Comparison of ENCODE assay signal across 1 cellular context in genomic region chr6:54307412-54308036, GRCh38.
TF ChIP-seq lines count a peak whose summit lies in the region.

No MANE protein-coding gene starts in this region.

TF ChIP-seq in HepG2, 621 proteins besides CTCF, POLR2A, EP300 and RAD21 (continued from another document):
- no peak for TF ChIP-seq AFF4 (CRISPR knock-in tag; IDR thresholded peaks at IDR 0.05)
- TF ChIP-seq ZSCAN30 (CRISPR knock-in tag; IDR thresholded peaks at IDR 0.05) = no peak
- 0 out of 2 replicates have a peak, but pooled peaks have one; percentile 28 for TF ChIP-seq FOXP4 (CRISPR knock-in tag; IDR thresholded peaks at IDR 0.05)
- TF ChIP-seq TARDBP (CRISPR knock-in tag; IDR thresholded peaks at IDR 0.05) = no peak
- no peak for TF ChIP-seq ZNF232 (CRISPR knock-in tag; IDR thresholded peaks at IDR 0.05; ENCODE audit: borderline replicate concordance)
- peak; percentile 17 to 21; a peak in 1 of 4 replicates for TF ChIP-seq MAFK (conservative IDR thresholded peaks at IDR 0.05 in 1 of 2, IDR thresholded peaks at IDR 0.05 in 1 of 2; ENCODE audit: low read length in 2 of 2)
- no peak for TF ChIP-seq RXRB (CRISPR knock-in tag; IDR thresholded peaks at IDR 0.05; ENCODE audit: borderline replicate concordance)
- TF ChIP-seq HNF1B (CRISPR knock-in tag; IDR thresholded peaks at IDR 0.05) = 0 out of 2 replicates have a peak, but pooled peaks have one; percentile 30
- no peak for TF ChIP-seq EZH2 (conservative IDR thresholded peaks at IDR 0.05; ENCODE audit: low read depth, low read length)
- no peak for TF ChIP-seq MED13 (CRISPR knock-in tag; IDR thresholded peaks at IDR 0.05)
- no peak for TF ChIP-seq SMYD3 (CRISPR knock-in tag; IDR thresholded peaks at IDR 0.05)
- TF ChIP-seq CC2D1A (CRISPR knock-in tag; IDR thresholded peaks at IDR 0.05) = no peak
- TF ChIP-seq ZNF644 (CRISPR knock-in tag; IDR thresholded peaks at IDR 0.05; ENCODE audit: low read depth) = no peak; the same call in 1 of the 2 replicates
- TF ChIP-seq PHF21A (CRISPR knock-in tag; IDR thresholded peaks at IDR 0.05) = no peak
- TF ChIP-seq FOSL2 (CRISPR knock-in tag; IDR thresholded peaks at IDR 0.05) = peak; percentile 85
- TF ChIP-seq ZNF724P (CRISPR knock-in tag; IDR thresholded peaks at IDR 0.05; ENCODE audit: borderline replicate concordance) = no peak
- no peak for TF ChIP-seq KDM6A (CRISPR knock-in tag; IDR thresholded peaks at IDR 0.05; ENCODE audit: low read depth)
- TF ChIP-seq SPEN (CRISPR knock-in tag; IDR thresholded peaks at IDR 0.05; ENCODE audit: low read depth) = no peak
- TF ChIP-seq SALL1 (CRISPR knock-in tag; IDR thresholded peaks at IDR 0.05) = no peak
- TF ChIP-seq HOXD1 (CRISPR knock-in tag; IDR thresholded peaks at IDR 0.05) = no peak
- no peak for TF ChIP-seq SIN3A (IDR thresholded peaks at IDR 0.05; ENCODE audit: borderline replicate concordance, low read depth, low read length)
- no peak for TF ChIP-seq NR2F2 (IDR thresholded peaks at IDR 0.05; ENCODE audit: borderline replicate concordance, low read depth)
